1 cellular context compared by ENCODE assay signal in the genomic region with DNA sequence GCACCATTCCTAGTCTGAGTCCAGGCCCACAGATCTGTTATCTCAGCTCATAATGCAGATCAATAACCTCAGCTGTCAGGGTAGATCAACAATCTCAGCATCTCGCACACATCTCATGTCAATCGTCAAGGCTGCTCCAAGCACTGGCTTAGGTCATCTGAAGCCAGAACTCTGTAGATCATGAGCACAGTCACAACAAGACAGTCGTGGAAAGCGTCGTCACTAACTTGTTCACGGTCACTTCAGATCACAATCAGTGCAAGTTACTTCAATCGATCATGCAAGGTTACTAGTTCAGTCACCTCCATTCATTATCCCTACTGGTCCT.
TF ChIP-seq lines count a peak whose summit lies in the region.

No MANE protein-coding gene starts in this region.

TF ChIP-seq in K562, 482 proteins besides CTCF, POLR2A, EP300 and RAD21 (continued from another document):
- peak; percentile 53; the same call in 1 of the 2 replicates for TF ChIP-seq HMBOX1 (IDR thresholded peaks at IDR 0.05)
- TF ChIP-seq TRIM28 (IDR thresholded peaks at IDR 0.05), result no peak
- TF ChIP-seq NFE2 (IDR thresholded peaks at IDR 0.05; ENCODE audit: low read depth), result no peak
- TF ChIP-seq, protein P1, sequence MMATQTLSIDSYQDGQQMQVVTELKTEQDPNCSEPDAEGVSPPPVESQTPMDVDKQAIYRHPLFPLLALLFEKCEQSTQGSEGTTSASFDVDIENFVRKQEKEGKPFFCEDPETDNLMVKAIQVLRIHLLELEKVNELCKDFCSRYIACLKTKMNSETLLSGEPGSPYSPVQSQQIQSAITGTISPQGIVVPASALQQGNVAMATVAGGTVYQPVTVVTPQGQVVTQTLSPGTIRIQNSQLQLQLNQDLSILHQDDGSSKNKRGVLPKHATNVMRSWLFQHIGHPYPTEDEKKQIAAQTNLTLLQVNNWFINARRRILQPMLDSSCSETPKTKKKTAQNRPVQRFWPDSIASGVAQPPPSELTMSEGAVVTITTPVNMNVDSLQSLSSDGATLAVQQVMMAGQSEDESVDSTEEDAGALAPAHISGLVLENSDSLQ (IDR thresholded peaks at IDR 0.05), result peak; percentile 45
